In genomic region chr3:12822725-12823373, GRCh38 we compare ENCODE assay signal across 1 cellular context.
TF ChIP-seq lines count a peak whose summit lies in the region.

No MANE protein-coding gene starts in this region.

TF ChIP-seq in HEK293, 187 proteins besides CTCF, POLR2A, EP300 and RAD21 (continued from another document):
- TF ChIP-seq PRDM6 (tag by site-specific recombination; IDR thresholded peaks at IDR 0.05) (peak; percentile 66; the same call in 1 of the 2 replicates), ZNF2 (tag by site-specific recombination; IDR thresholded peaks at IDR 0.05) (0 out of 2 replicates have a peak, but pooled peaks have one; percentile 19), ZNF366 (tag by site-specific recombination; conservative IDR thresholded peaks at IDR 0.05) (peak; percentile 71; the same call in 1 of the 2 replicates), ZNF324 (tag by site-specific recombination; IDR thresholded peaks at IDR 0.05) (no peak), SCRT2 (tag by site-specific recombination; IDR thresholded peaks at IDR 0.05) (peak; percentile 69), ZNF549 (tag by site-specific recombination; IDR thresholded peaks at IDR 0.05) (no peak), ZNF311 (tag by site-specific recombination; IDR thresholded peaks at IDR 0.05; ENCODE audit: borderline replicate concordance) (no peak), ZNF658 (tag by site-specific recombination; IDR thresholded peaks at IDR 0.05) (no peak), ZNF664 (tag by site-specific recombination; IDR thresholded peaks at IDR 0.05) (no peak), INSM2 (tag by site-specific recombination; IDR thresholded peaks at IDR 0.05) (no peak)
